8 cellular contexts compared by ENCODE assay signal in genomic region chr7:105014725-105015630, GRCh38. TPM values are rescaled to one million over a fixed set of nuclear protein-coding genes. Genes with fewer than 3 reads are reported as not detected.
A peak's percentile ranks its signal among the peaks of the same experiment; 100 is the strongest.
DNase-seq lines count a peak whose midpoint lies in the region; ATAC-seq and TF ChIP-seq lines count a peak whose summit lies in the region.

No MANE protein-coding gene starts in this region.

- in situ Hi-C loops in Panc1 (cut with HindIII; ENCODE audit: low pct_unique_long_range_greater_than_20kb, low sequenced_read_pairs) = no loop called here

- H3K36me3 ChIP-seq in Panc1 (ENCODE audit: control insufficient read depth, insufficient read depth, low read length) (peaks cover 18% of the 10 kb centered on the region), upper lobe of right lung (no peaks in the 10 kb centered on the region)

- CTCF ChIA-PET in Panc1 (lab: Charles Lee) = no interaction called here
- CTCF ChIA-PET in activated naive CD4-positive, alpha-beta T cell treated with anti-CD3 and anti-CD28 coated beads for 36 hours (lab: Charles Lee) = interaction anchor here (0.6 to 14.2 kb wide), 5 partner anchors 10 to 33 kb away, joined by 3 to 140 read pairs (median 3); no protein-coding TSS in a partner anchor

- DNase-seq in CD14-positive monocyte (ENCODE audit: low spot score) (no peak), HFFc6 (no peak), Panc1 (ENCODE audit: low read depth, low spot score) (peak; percentile 32), glutamatergic neuron (no peak), osteocyte (ENCODE audit: extremely low spot score, unreplicated experiment) (no peak), upper lobe of right lung (peak; percentile 67)
- peak; percentile 73 for DNase-seq in activated naive CD4-positive, alpha-beta T cell treated with anti-CD3 and anti-CD28 coated beads for 36 hours

- TF ChIP-seq CTCF in CD14-positive monocyte (IDR thresholded peaks at IDR 0.05) (no peak), HFFc6 (IDR thresholded peaks at IDR 0.05) (no peak), Panc1 (IDR thresholded peaks at IDR 0.05) (no peak), glutamatergic neuron (IDR thresholded peaks at IDR 0.05; ENCODE audit: partially characterized antibody, unreplicated experiment) (no peak), osteocyte (IDR thresholded peaks at IDR 0.05) (no peak), upper lobe of right lung (IDR thresholded peaks at IDR 0.05) (no peak)

- H3K27me3 ChIP-seq in Panc1 (ENCODE audit: control insufficient read depth, insufficient read depth, low read length) = no peaks in the 10 kb centered on the region
- H3K27me3 ChIP-seq in upper lobe of right lung = no peaks in the 10 kb centered on the region

- peaks cover 7 to 9% of the 10 kb centered on the region in 2 donors for H3K36me3 Mint-ChIP-seq in CD14-positive monocyte
- H3K36me3 Mint-ChIP-seq in HFFc6 (ENCODE audit: low read depth) = peaks cover 47% of the 10 kb centered on the region
- peaks cover 66% of the 10 kb centered on the region for H3K36me3 Mint-ChIP-seq in activated naive CD4-positive, alpha-beta T cell treated with anti-CD3 and anti-CD28 coated beads for 36 hours (ENCODE audit: low read depth)
- peaks cover 6% of the 10 kb centered on the region for H3K36me3 Mint-ChIP-seq in glutamatergic neuron (ENCODE audit: unreplicated experiment)
- peaks cover 9% of the 10 kb centered on the region for H3K36me3 Mint-ChIP-seq in osteocyte (ENCODE audit: unreplicated experiment)

- H3K4me1 Mint-ChIP-seq in CD14-positive monocyte (peaks cover 38% of the 10 kb centered on the region), HFFc6 (ENCODE audit: low read depth) (peaks cover 48% of the 10 kb centered on the region), glutamatergic neuron (ENCODE audit: low read depth, unreplicated experiment) (peaks cover 17% of the 10 kb centered on the region), osteocyte (ENCODE audit: unreplicated experiment) (peaks cover 37% of the 10 kb centered on the region)
- peaks cover 21% of the 10 kb centered on the region for H3K4me1 Mint-ChIP-seq in activated naive CD4-positive, alpha-beta T cell treated with anti-CD3 and anti-CD28 coated beads for 36 hours (ENCODE audit: low read depth)

- ATAC-seq in Panc1 = no peak
- no peak for ATAC-seq in upper lobe of right lung
- ATAC-seq in HG02938 (IDR thresholded peaks at IDR 0.05; ENCODE audit: unreplicated experiment) = no peak

- H3K4me3 Mint-ChIP-seq in CD14-positive monocyte = peak overlapping the region; percentile 97 to 98
- peak overlapping the region; percentile 100 for H3K4me3 Mint-ChIP-seq in HFFc6
- H3K4me3 Mint-ChIP-seq in activated naive CD4-positive, alpha-beta T cell treated with anti-CD3 and anti-CD28 coated beads for 36 hours = peak overlapping the region; percentile 95
- H3K4me3 Mint-ChIP-seq in glutamatergic neuron (ENCODE audit: unreplicated experiment) = peak overlapping the region; percentile 96
- H3K4me3 Mint-ChIP-seq in osteocyte (ENCODE audit: unreplicated experiment) = peak overlapping the region; percentile 98

- peaks cover 0 to 8% (median 4%) of the 10 kb centered on the region in 3 donors for H3K27me3 Mint-ChIP-seq in CD14-positive monocyte (ENCODE audit: low read depth in 3 of 3)
- peaks cover 17% of the 10 kb centered on the region for H3K27me3 Mint-ChIP-seq in HFFc6 (ENCODE audit: insufficient read depth)
- H3K27me3 Mint-ChIP-seq in activated naive CD4-positive, alpha-beta T cell treated with anti-CD3 and anti-CD28 coated beads for 36 hours (ENCODE audit: low read depth) = no peaks in the 10 kb centered on the region
- peaks cover 31% of the 10 kb centered on the region for H3K27me3 Mint-ChIP-seq in glutamatergic neuron (ENCODE audit: unreplicated experiment)
- no peaks in the 10 kb centered on the region for H3K27me3 Mint-ChIP-seq in osteocyte (ENCODE audit: unreplicated experiment)

- no peaks in the 10 kb centered on the region for H3K9me3 ChIP-seq in Panc1 (ENCODE audit: control insufficient read depth, insufficient read depth, low read depth, low read length)
- no peaks in the 10 kb centered on the region for H3K9me3 ChIP-seq in upper lobe of right lung

- H3K27ac Mint-ChIP-seq in CD14-positive monocyte (peak overlapping the region; percentile 100), HFFc6 (peak overlapping the region; percentile 100), glutamatergic neuron (ENCODE audit: unreplicated experiment) (peak overlapping the region; percentile 100), osteocyte (ENCODE audit: unreplicated experiment) (peak overlapping the region; percentile 100)
- H3K27ac Mint-ChIP-seq in activated naive CD4-positive, alpha-beta T cell treated with anti-CD3 and anti-CD28 coated beads for 36 hours = peak overlapping the region; percentile 99

- POLR2A ChIA-PET in Panc1 (lab: Charles Lee) = interaction anchor here (0.8 to 1.8 kb wide), 3 partner anchors 10 to 34 kb away, joined by 3 to 8 read pairs (median 4); no protein-coding TSS in a partner anchor

- H3K9me3 Mint-ChIP-seq in CD14-positive monocyte (peaks cover 0 to 5% (median 0%) of the 10 kb centered on the region in 7 donors), HFFc6 (peaks cover 8% of the 10 kb centered on the region), glutamatergic neuron (ENCODE audit: unreplicated experiment) (peaks cover 36% of the 10 kb centered on the region), osteocyte (ENCODE audit: unreplicated experiment) (no peaks in the 10 kb centered on the region)
- H3K9me3 Mint-ChIP-seq in activated naive CD4-positive, alpha-beta T cell treated with anti-CD3 and anti-CD28 coated beads for 36 hours = no peaks in the 10 kb centered on the region

- no TSS peak for BruUV-seq in Panc1 (replicated peaks; lab: Mats Ljungman, UMichigan)

- H3K27ac ChIP-seq in Panc1 (ENCODE audit: low read length) (peak overlapping the region; percentile 99), upper lobe of right lung (peak overlapping the region; percentile 100)

- intact Hi-C loops in CD14-positive monocyte (cut with micrococcal nuclease) (loop anchor here (1.0 to 10.0 kb wide), 2 partner anchors 8 to 70 kb away; no protein-coding TSS in a partner anchor), Panc1 (cut with micrococcal nuclease; ENCODE audit: unreplicated experiment) (no loop called here), upper lobe of right lung (cut with DNase I) (no loop called here)
- intact Hi-C loops in activated naive CD4-positive, alpha-beta T cell treated with anti-CD3 and anti-CD28 coated beads for 36 hours (cut with micrococcal nuclease) = loop anchor here (5.0 kb wide), 4 partner anchors 372 to 792 kb away; partner anchors contain the start of gene SRPK2

- H3K4me3 ChIP-seq in Panc1 (ENCODE audit: low read depth in 2 of 2, low read length in 2 of 2) = peak overlapping the region; percentile 92 to 93
- peak overlapping the region; percentile 89 for H3K4me3 ChIP-seq in upper lobe of right lung

- peaks cover 17% of the 10 kb centered on the region for H3K4me1 ChIP-seq in Panc1 (ENCODE audit: control insufficient read depth, insufficient read depth, low read length)
- peaks cover 22% of the 10 kb centered on the region for H3K4me1 ChIP-seq in upper lobe of right lung

RNA-seq across cellular contexts. Expression of gene KMT2E, which starts 1.0 kb away (rescaled TPM):
- polyA plus RNA-seq in CD14-positive monocyte = 10 to 100 TPM; 33.1 to 58.0 TPM
- total RNA-seq in HFFc6 (2021; fragmentation: NEBNext Ultra II Directional; extraction: Animal tissue kit (Norgen Biotek cat#: 25700)) = 10 to 100 TPM; 39.7 to 53.4 (median 50.1) TPM
- total RNA-seq in Panc1 (2021; ENCODE audit: unreplicated experiment) (51.4 TPM), glutamatergic neuron (ENCODE audit: unreplicated experiment) (126 TPM), osteocyte (72.9 and 75.6 TPM in 2 replicates), upper lobe of right lung (97.0 TPM)
- polyA plus RNA-seq in Panc1 (2012; ENCODE audit: insufficient read length) = 20.9 TPM
- total RNA-seq in activated naive CD4-positive, alpha-beta T cell treated with anti-CD3 and anti-CD28 coated beads for 36 hours = 10 to 100 TPM; 63.3 to 63.4 TPM

Comparison
In these comparisons a context has a peak if more than half of its experiments do, and no peak if none do; other contexts are left out.
1. DNase-seq: peak in Panc1 (single experiment), activated naive CD4-positive, alpha-beta T cell treated with anti-CD3 and anti-CD28 coated beads for 36 hours (single experiment) and upper lobe of right lung (single experiment); none in CD14-positive monocyte (single experiment), HFFc6 (single experiment), glutamatergic neuron (single experiment) and osteocyte (single experiment).
2. intact Hi-C loops: an anchor here in CD14-positive monocyte (1.0 to 10.0 kb wide) and activated naive CD4-positive, alpha-beta T cell treated with anti-CD3 and anti-CD28 coated beads for 36 hours (5.0 kb wide); none called in Panc1 and upper lobe of right lung.
3. Peak in every context shown above with its lines, with median percentiles within 50 percentile points of each other: H3K27ac Mint-ChIP-seq and H3K4me3 Mint-ChIP-seq.